9 cellular contexts compared by ENCODE assay signal in the genomic region with DNA sequence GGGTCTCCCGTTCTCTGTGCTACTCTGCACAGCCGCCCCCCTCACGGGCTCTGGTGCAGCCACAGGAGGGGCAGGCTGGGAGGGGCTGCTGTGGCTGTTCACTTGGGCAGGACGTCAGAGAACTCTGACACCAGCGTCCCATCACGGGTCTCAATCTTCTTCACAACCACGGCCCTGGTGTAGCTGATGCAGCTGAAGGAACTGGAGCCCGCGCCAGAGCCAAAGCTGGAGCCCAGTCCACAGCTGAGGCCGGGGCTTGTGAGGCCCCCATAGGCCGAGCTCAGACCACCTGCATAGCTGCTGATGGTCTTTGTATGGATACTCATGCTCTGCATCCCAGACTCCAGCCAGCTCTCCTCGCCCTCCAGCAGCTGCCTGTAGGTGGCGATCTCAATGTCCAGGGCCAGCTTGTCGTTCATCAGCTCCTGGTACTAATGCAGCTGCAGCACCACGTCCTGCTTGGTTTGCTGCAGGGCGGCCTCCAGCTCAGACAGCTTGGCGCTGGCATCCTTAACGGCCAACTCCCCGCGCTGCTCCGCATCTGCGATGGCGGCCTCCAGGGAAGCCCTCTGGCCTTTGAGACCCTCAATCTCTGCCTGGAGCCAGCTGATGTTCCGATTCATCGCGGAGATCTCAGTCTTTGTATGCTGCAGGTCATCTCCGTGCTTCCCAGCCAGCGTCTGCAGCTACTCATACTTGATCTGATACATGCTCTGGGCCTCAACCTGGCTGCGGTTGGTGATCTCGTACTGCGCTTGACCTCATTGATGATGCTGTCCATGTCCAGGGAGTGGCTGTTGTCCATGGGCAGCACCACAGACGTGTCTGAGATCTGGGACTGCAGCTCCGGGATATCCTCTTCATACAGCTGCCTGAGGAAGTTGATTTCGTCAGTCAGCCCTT.
DNase-seq lines count a peak whose midpoint lies in the region.
"Had no signal": no experiment of that assay in that cellular context is flagged by ENCODE, and none has a peak within 500 bp of the region (broad histone marks: within the 10 kb centered on the region; RNA-seq: fewer than 3 reads in every experiment).

No MANE protein-coding gene starts in this region.

- no peak overlapping the region for H3K9ac ChIP-seq in adipocyte (ENCODE audit: low read length)

- no peaks in the 10 kb centered on the region for H3K4me1 ChIP-seq in adipocyte (ENCODE audit: control insufficient read depth, insufficient read depth, low read length)

- peaks cover 8% of the 10 kb centered on the region for H3K27me3 ChIP-seq in adipocyte (replicated peaks; ENCODE audit: control insufficient read depth, insufficient read depth, low read length)

- H3K9me3 ChIP-seq in adipocyte (ENCODE audit: control insufficient read depth, low read length) (no peaks in the 10 kb centered on the region), iPS-18c (ENCODE audit: control insufficient read depth, insufficient read depth, low read length) (peaks cover 4% of the 10 kb centered on the region)

- peak; percentile 1 to 2 for DNase-seq in stimulated activated CD4-positive, alpha-beta T cell treated with anti-CD3 and anti-CD28 coated beads, Interleukin-2, amount 100 ng/mL, for 48 hours
- DNase-seq in stimulated activated CD4-positive, alpha-beta T cell treated with anti-CD3 and anti-CD28 coated beads, Interleukin-4, amount 100 ng/mL, for 1 hour, result no peak
- peak; percentile 37 for DNase-seq in adipocyte (ENCODE audit: low read depth)
- no peak for DNase-seq in GDM1 (lab: John Stamatoyannopoulos, UW)
- no peak for DNase-seq in NCI-H187 treated with DMSO at 0.1 percent for 48 hours (lab: John Stamatoyannopoulos, UW)
- DNase-seq in NCI-H345 treated with DMSO at 0.1 percent for 48 hours (lab: John Stamatoyannopoulos, UW; ENCODE audit: unreplicated experiment), result no peak
- no peak for DNase-seq in RPMI8226
- DNase-seq: stimulated activated naive B cell treated with anti-CD40 and anti-IgM and Interleukin-4, amounts not matched to agents 10 μg/mL and 1 μg/mL and 100 μg/mL, for 72 hours had no signal

- H3K4me3 ChIP-seq in adipocyte (ENCODE audit: low read length), result no peak overlapping the region
- H3K4me3 ChIP-seq in iPS-18c (ENCODE audit: insufficient read depth, low read depth, low read length), result peak overlapping the region; percentile 26; the same call in 1 of the 2 replicates

- no peaks in the 10 kb centered on the region for H3K36me3 ChIP-seq in adipocyte (ENCODE audit: control insufficient read depth, insufficient read depth, low read length, severe bottlenecking)

Comparison
In these comparisons a context has a peak if more than half of its experiments do, and no peak if none do; other contexts are left out.
1. DNase-seq: peak in stimulated activated CD4-positive, alpha-beta T cell treated with anti-CD3 and anti-CD28 coated beads, Interleukin-2, amount 100 ng/mL, for 48 hours (2 of 2) and adipocyte (single experiment); none in stimulated activated CD4-positive, alpha-beta T cell treated with anti-CD3 and anti-CD28 coated beads, Interleukin-4, amount 100 ng/mL, for 1 hour (single experiment), GDM1 (single experiment), NCI-H187 treated with DMSO at 0.1 percent for 48 hours (single experiment), NCI-H345 treated with DMSO at 0.1 percent for 48 hours (single experiment) and RPMI8226 (single experiment).